ENCODE assay signal across 17 cellular contexts in genomic region chr6:46895930-46896329, GRCh38. TPM values are rescaled to one million over a fixed set of nuclear protein-coding genes. Genes with fewer than 3 reads are reported as not detected.
DNase-seq lines count a peak whose midpoint lies in the region; ATAC-seq and TF ChIP-seq lines count a peak whose summit lies in the region.
"Had no signal": no experiment of that assay in that cellular context is flagged by ENCODE, and none has a peak within 500 bp of the region (broad histone marks: within the 10 kb centered on the region; RNA-seq: fewer than 3 reads in every experiment).

No MANE protein-coding gene starts in this region.

- H3K27ac ChIP-seq in right cardiac atrium (ENCODE audit: low read length) (peak overlapping the region; percentile 23), right atrium auricular region (peak overlapping the region in 1 of 2 donors; percentile 24), subcutaneous abdominal adipose tissue (ENCODE audit: low read depth, low read length) (peak overlapping the region; percentile 7), suprapubic skin (no peak overlapping the region)

- H3K36me3 Mint-ChIP-seq in endothelial cell (ENCODE audit: low read depth, unreplicated experiment) = peaks cover 73% of the 10 kb centered on the region

- H3K9me3 ChIP-seq in right cardiac atrium (ENCODE audit: control insufficient read depth, low read length) (no peaks in the 10 kb centered on the region), right atrium auricular region (no peaks in the 10 kb centered on the region), subcutaneous abdominal adipose tissue (ENCODE audit: control insufficient read depth in 5 of 5, low read length in 5 of 5) (no peaks in the 10 kb centered on the region), suprapubic skin (no peaks in the 10 kb centered on the region)
- H3K9me3 ChIP-seq: BE2C, Caco-2 had no signal

- H3K9me3 Mint-ChIP-seq in endothelial cell (ENCODE audit: unreplicated experiment) = no peaks in the 10 kb centered on the region
- H3K9me3 Mint-ChIP-seq: CD4-positive, alpha-beta T cell; HFFc6 had no signal

- peaks cover 64% of the 10 kb centered on the region for H3K4me1 Mint-ChIP-seq in endothelial cell (ENCODE audit: unreplicated experiment)

- TF ChIP-seq CTCF in right atrium auricular region (IDR thresholded peaks at IDR 0.05) = no peak
- TF ChIP-seq CTCF in endothelial cell (IDR thresholded peaks at IDR 0.05; ENCODE audit: unreplicated experiment) = no peak
- no peak for TF ChIP-seq CTCF in suprapubic skin (IDR thresholded peaks at IDR 0.05)

- peak; percentile 5 to 28 for ATAC-seq in right cardiac atrium
- no peak for ATAC-seq in HG03432 (IDR thresholded peaks at IDR 0.05; ENCODE audit: unreplicated experiment)
- ATAC-seq: HCT116 had no signal

- peak overlapping the region; percentile 6 for H3K27ac Mint-ChIP-seq in endothelial cell (ENCODE audit: unreplicated experiment)
- H3K27ac Mint-ChIP-seq: CD4-positive, alpha-beta T cell; HFFc6 had no signal

- no peak overlapping the region for H3K4me3 ChIP-seq in right cardiac atrium (ENCODE audit: low read length)
- H3K4me3 ChIP-seq in right atrium auricular region = no peak overlapping the region
- H3K4me3 ChIP-seq in subcutaneous abdominal adipose tissue (ENCODE audit: low read depth in 1 of 5, low read length in 5 of 5) = no peak overlapping the region
- H3K4me3 ChIP-seq in suprapubic skin = no peak overlapping the region

- intact Hi-C loops in right cardiac atrium (cut with DNase I) = no loop called here

- H3K36me3 ChIP-seq in right atrium auricular region (no peaks in the 10 kb centered on the region), subcutaneous abdominal adipose tissue (ENCODE audit: control insufficient read depth in 5 of 5, insufficient read depth in 5 of 5, low read length in 5 of 5) (peaks cover 0 to 21% (median 5%) of the 10 kb centered on the region in 5 donors), suprapubic skin (no peaks in the 10 kb centered on the region)
- H3K36me3 ChIP-seq: BE2C had no signal

- H3K27me3 ChIP-seq in right cardiac atrium (ENCODE audit: control insufficient read depth, insufficient read depth) = no peaks in the 10 kb centered on the region
- no peaks in the 10 kb centered on the region for H3K27me3 ChIP-seq in right atrium auricular region
- H3K27me3 ChIP-seq in subcutaneous abdominal adipose tissue (ENCODE audit: control insufficient read depth in 5 of 5, insufficient read depth in 4 of 5, low read length in 5 of 5) = peaks cover 0 to 6% (median 0%) of the 10 kb centered on the region in 5 donors
- no peaks in the 10 kb centered on the region for H3K27me3 ChIP-seq in suprapubic skin

- H3K27me3 Mint-ChIP-seq in endothelial cell (ENCODE audit: unreplicated experiment) = peaks cover 4% of the 10 kb centered on the region

- DNase-seq in right cardiac atrium (peak in 2 of 3 donors; percentile 63 to 77), right atrium auricular region (ENCODE audit: low spot score) (no peak), endothelial cell (ENCODE audit: low spot score) (no peak), suprapubic skin (ENCODE audit: low spot score in 2 of 2) (no peak)
- DNase-seq in activated CD8-positive, alpha-beta memory T cell treated with anti-CD3 and anti-CD28 coated beads for 24 hours = no peak
- DNase-seq: ACHN; BE2C; C1 segment of cervical spinal cord; Caco-2; CD4-positive, alpha-beta T cell; GOT3; H7; HFFc6; IMR-90 had no signal

- no peak overlapping the region for H3K9ac ChIP-seq in subcutaneous abdominal adipose tissue (ENCODE audit: low read length in 5 of 5)

- H3K4me1 ChIP-seq in right cardiac atrium (ENCODE audit: control insufficient read depth, insufficient read depth, low read length) = peaks cover 12% of the 10 kb centered on the region
- peaks cover 0 to 46% of the 10 kb centered on the region in 2 donors for H3K4me1 ChIP-seq in right atrium auricular region
- H3K4me1 ChIP-seq in subcutaneous abdominal adipose tissue (ENCODE audit: control insufficient read depth in 5 of 5, insufficient read depth in 5 of 5, low read length in 5 of 5) = peaks cover 0 to 52% (median 5%) of the 10 kb centered on the region in 5 donors
- H3K4me1 ChIP-seq in suprapubic skin = no peaks in the 10 kb centered on the region
- H3K4me1 ChIP-seq: BE2C had no signal

- no peak for TF ChIP-seq EP300 in suprapubic skin (IDR thresholded peaks at IDR 0.05)

- no peak for TF ChIP-seq POLR2A in suprapubic skin (IDR thresholded peaks at IDR 0.05)

- 36% methylated on average over 7 of the region's 7 CpGs for WGBS in right cardiac atrium
- 64% methylated on average over 7 of the region's 7 CpGs for WGBS in suprapubic skin

- peak overlapping the region; percentile 23 for H3K4me3 Mint-ChIP-seq in endothelial cell (ENCODE audit: unreplicated experiment)
- H3K4me3 Mint-ChIP-seq: CD4-positive, alpha-beta T cell; HFFc6 had no signal

RNA-seq across cellular contexts. Expression of gene ADGRF5, which starts 25.8 kb away (rescaled TPM):
- total RNA-seq in right cardiac atrium (10 to 100 TPM; 27.1 to 61.9 (median 40.4) TPM), right atrium auricular region (10 to 100 TPM; 38.4 to 59.4 TPM), endothelial cell (ENCODE audit: unreplicated experiment) (250 TPM), suprapubic skin (10 to 100 TPM in 2 of 4 donors, 1 to 10 TPM in 2; 4.4 to 13.0 (median 8.4) TPM)
- polyA plus RNA-seq in right cardiac atrium = 23.9 TPM
- total RNA-seq: Caco-2; CD4-positive, alpha-beta T cell; IMR-90 had no signal
- polyA plus RNA-seq: IMR-90 had no signal

Comparison
In these comparisons a context has a peak if more than half of its experiments do, and no peak if none do; other contexts are left out.
1. DNase-seq: peak in right cardiac atrium (2 of 3); none in right atrium auricular region (single experiment), endothelial cell (single experiment), activated CD8-positive, alpha-beta memory T cell treated with anti-CD3 and anti-CD28 coated beads for 24 hours (single experiment) and suprapubic skin (0 of 2).